ENCODE assay signal across 1 cellular context in genomic region chr11:66418168-66418985, GRCh38.
TF ChIP-seq lines count a peak whose summit lies in the region.

No MANE protein-coding gene starts in this region.

TF ChIP-seq in HepG2, 621 proteins besides CTCF, POLR2A, EP300 and RAD21 (continued from another document and continues in another):
- TF ChIP-seq ARID5B (CRISPR knock-in tag; IDR thresholded peaks at IDR 0.05) (peak; percentile 57; the same call in 1 of the 2 replicates), MEIS1 (CRISPR knock-in tag; IDR thresholded peaks at IDR 0.05; ENCODE audit: borderline replicate concordance) (no peak), ZNF124 (CRISPR knock-in tag; IDR thresholded peaks at IDR 0.05) (peak; percentile 95), HDAC2 (CRISPR knock-in tag; IDR thresholded peaks at IDR 0.05) (peak; percentile 85), ATF2 (CRISPR knock-in tag; IDR thresholded peaks at IDR 0.05) (peak; percentile 59; the same call in 1 of the 2 replicates), ZBTB44 (CRISPR knock-in tag; IDR thresholded peaks at IDR 0.05) (peak; percentile 90; the same call in 1 of the 2 replicates), ZNF546 (CRISPR knock-in tag; conservative IDR thresholded peaks at IDR 0.05) (no peak), HNRNPUL1 (IDR thresholded peaks at IDR 0.05; ENCODE audit: low read depth, low read length) (no peak), MAZ (IDR thresholded peaks at IDR 0.05; ENCODE audit: borderline replicate concordance, low read depth, low read length) (no peak), MAZ (CRISPR knock-in tag; IDR thresholded peaks at IDR 0.05; ENCODE audit: low read depth) (peak; percentile 72), ZNF841 (CRISPR knock-in tag; IDR thresholded peaks at IDR 0.05; ENCODE audit: borderline replicate concordance) (peak; percentile 78; the same call in 1 of the 2 replicates), KDM2A (CRISPR knock-in tag; IDR thresholded peaks at IDR 0.05; ENCODE audit: borderline replicate concordance, low read depth) (peak; percentile 65; the same call in 1 of the 2 replicates), ZUFSP (CRISPR knock-in tag; IDR thresholded peaks at IDR 0.05; ENCODE audit: borderline replicate concordance) (no peak), PBX3 (CRISPR knock-in tag; IDR thresholded peaks at IDR 0.05; ENCODE audit: borderline replicate concordance) (peak; percentile 67; the same call in 1 of the 2 replicates), NR2C2 (CRISPR knock-in tag; IDR thresholded peaks at IDR 0.05; ENCODE audit: borderline replicate concordance) (no peak), ZNF781 (CRISPR knock-in tag; IDR thresholded peaks at IDR 0.05; ENCODE audit: borderline replicate concordance, not compliant biosample characterization) (peak; percentile 73), ZFP90 (CRISPR knock-in tag; IDR thresholded peaks at IDR 0.05; ENCODE audit: borderline replicate concordance) (peak; percentile 54; the same call in 1 of the 2 replicates), TFE3 (CRISPR knock-in tag; IDR thresholded peaks at IDR 0.05) (peak; percentile 89), TBP (CRISPR knock-in tag; IDR thresholded peaks at IDR 0.05) (no peak), ZNF569 (CRISPR knock-in tag; IDR thresholded peaks at IDR 0.05; ENCODE audit: borderline replicate concordance) (no peak), FOXK2 (IDR thresholded peaks at IDR 0.05) (no peak), ZNF337 (CRISPR knock-in tag; IDR thresholded peaks at IDR 0.05; ENCODE audit: borderline replicate concordance, low read depth) (no peak), ZMAT5 (CRISPR knock-in tag; IDR thresholded peaks at IDR 0.05; ENCODE audit: borderline replicate concordance, low read depth) (no peak), ZKSCAN5 (CRISPR knock-in tag; IDR thresholded peaks at IDR 0.05) (0 out of 2 replicates have a peak, but pooled peaks have one; percentile 36), PHF5A (CRISPR knock-in tag; IDR thresholded peaks at IDR 0.05; ENCODE audit: low read depth, unreplicated experiment) (no peak), ZNF597 (CRISPR knock-in tag; IDR thresholded peaks at IDR 0.05) (no peak), NCOA1 (CRISPR knock-in tag; IDR thresholded peaks at IDR 0.05) (no peak), ZBTB49 (CRISPR knock-in tag; IDR thresholded peaks at IDR 0.05; ENCODE audit: borderline replicate concordance) (peak; percentile 95), NONO (IDR thresholded peaks at IDR 0.05) (no peak), NONO (CRISPR knock-in tag; conservative IDR thresholded peaks at IDR 0.05) (no peak), AFF4 (CRISPR knock-in tag; IDR thresholded peaks at IDR 0.05) (no peak), ZFP82 (CRISPR knock-in tag; IDR thresholded peaks at IDR 0.05; ENCODE audit: borderline replicate concordance) (no peak), RBAK (CRISPR knock-in tag; IDR thresholded peaks at IDR 0.05) (no peak), ETV6 (CRISPR knock-in tag; conservative IDR thresholded peaks at IDR 0.05) (peak; percentile 90; the same call in 1 of the 2 replicates), IKZF4 (CRISPR knock-in tag; IDR thresholded peaks at IDR 0.05; ENCODE audit: borderline replicate concordance, low read depth, not compliant biosample characterization) (peak; percentile 69), ZFP62 (CRISPR knock-in tag; IDR thresholded peaks at IDR 0.05) (no peak), CBX5 (CRISPR knock-in tag; IDR thresholded peaks at IDR 0.05; ENCODE audit: borderline replicate concordance) (no peak), ZNF749 (CRISPR knock-in tag; IDR thresholded peaks at IDR 0.05; ENCODE audit: borderline replicate concordance) (peak; percentile 92), FLYWCH1 (CRISPR knock-in tag; IDR thresholded peaks at IDR 0.05) (no peak), ZNF713 (CRISPR knock-in tag; IDR thresholded peaks at IDR 0.05) (no peak), ZMAT3 (CRISPR knock-in tag; conservative IDR thresholded peaks at IDR 0.05) (peak; percentile 93), ZNF30 (CRISPR knock-in tag; IDR thresholded peaks at IDR 0.05) (no peak), NFKB2 (CRISPR knock-in tag; IDR thresholded peaks at IDR 0.05; ENCODE audit: borderline replicate concordance) (peak; percentile 87), ZBTB1 (CRISPR knock-in tag; IDR thresholded peaks at IDR 0.05; ENCODE audit: borderline replicate concordance) (peak; percentile 44; the same call in 1 of the 2 replicates)
